Comparison of ENCODE assay signal across 8 cellular contexts in genomic region chr6:110587328-110587727, GRCh38.
"Had no signal": no experiment of that assay in that cellular context is flagged by ENCODE, and none has a peak within 500 bp of the region (broad histone marks: within the 10 kb centered on the region; RNA-seq: fewer than 3 reads in every experiment).

No MANE protein-coding gene starts in this region.

- H2AFZ ChIP-seq: GM23338 had no signal

- H3K27me3 Mint-ChIP-seq: IgD-negative memory B cell had no signal

- H3K27ac Mint-ChIP-seq: GM23338, H9 had no signal

- H3K4me1 Mint-ChIP-seq: GM23338 had no signal

- H3K4me3 ChIP-seq: GM23338 had no signal

- FAIRE-seq: H1, H54, HepG2 had no signal

- H3K9me3 Mint-ChIP-seq: GM23338, H9, IgD-negative memory B cell had no signal

- H3K4me3 Mint-ChIP-seq: GM23338, H9, IgD-negative memory B cell had no signal

- ATAC-seq: GM23338, HepG2 had no signal

- H3K36me3 Mint-ChIP-seq: IgD-negative memory B cell had no signal

- DNase-seq: H9, HCEC 1CT had no signal

- H3K4me2 ChIP-seq: GM23338 had no signal

- H3K27ac ChIP-seq: HL-60 had no signal
